In the genomic region with DNA sequence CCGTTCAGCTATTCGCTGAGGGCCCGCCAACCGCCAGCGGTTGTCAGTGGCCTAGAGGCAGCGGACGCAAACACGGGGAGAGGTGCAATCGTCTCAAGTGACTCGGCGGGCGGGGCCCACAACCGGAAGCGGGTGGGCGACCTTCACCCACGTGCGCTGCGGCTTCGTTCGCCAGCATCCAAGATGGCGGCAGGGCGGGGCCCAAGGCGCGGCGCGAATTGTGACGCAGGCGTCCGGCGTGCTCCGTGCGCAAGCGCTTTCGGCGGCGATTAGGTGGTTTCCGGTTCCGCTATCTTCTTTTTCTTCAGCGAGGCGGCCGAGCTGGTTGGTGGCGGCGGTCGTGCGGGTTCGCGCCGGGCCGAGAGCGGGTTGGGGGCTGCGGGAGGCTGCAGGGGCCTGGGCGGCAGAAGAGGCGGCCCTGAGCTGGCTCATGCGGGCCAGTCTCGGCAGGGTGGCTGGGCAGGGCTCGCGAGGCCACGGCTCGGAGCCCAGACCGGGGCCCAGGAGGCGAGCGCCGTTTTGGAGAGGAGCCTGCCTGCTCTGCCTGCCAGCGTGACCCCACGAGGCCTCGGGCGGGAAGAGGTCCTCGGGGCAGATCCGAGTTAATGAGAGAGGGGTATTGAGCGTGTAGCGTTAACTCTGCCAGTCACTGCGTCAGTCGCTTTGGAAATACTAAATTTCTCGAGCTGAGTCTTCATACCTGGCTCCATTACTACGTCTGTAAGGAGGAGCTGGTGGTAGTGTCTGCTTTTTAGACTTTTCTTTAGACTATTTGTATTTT, we compare ENCODE assay signal across 1 cellular context.
TF ChIP-seq lines count a peak whose summit lies in the region.

UBA52 (plus strand) TSS at position 294 of the 781 bp plus-strand sequence. CDS start 1,444 bp downstream, outside the sequence.

TF ChIP-seq in WTC11, 78 proteins besides CTCF, POLR2A, EP300 and RAD21 (continued from another document):
- TF ChIP-seq ZNF532 (CRISPR knock-in tag; IDR thresholded peaks at IDR 0.05; ENCODE audit: borderline replicate concordance) (0 out of 2 replicates have a peak, but pooled peaks have one; percentile 9), MYBL2 (CRISPR knock-in tag; IDR thresholded peaks at IDR 0.05) (peak; percentile 82; the same call in 1 of the 2 replicates), E2F4 (CRISPR knock-in tag; IDR thresholded peaks at IDR 0.05; ENCODE audit: borderline replicate concordance, low read depth) (no peak), CREB1 (CRISPR knock-in tag; IDR thresholded peaks at IDR 0.05) (0 out of 2 replicates have a peak, but pooled peaks have one; percentile 76), TCF7 (CRISPR knock-in tag; IDR thresholded peaks at IDR 0.05; ENCODE audit: low read depth) (no peak), HMGA2 (CRISPR knock-in tag; IDR thresholded peaks at IDR 0.05) (no peak), FOXP1 (CRISPR knock-in tag; IDR thresholded peaks at IDR 0.05; ENCODE audit: borderline replicate concordance) (peak; percentile 27; the same call in 1 of the 2 replicates), EMX1 (CRISPR knock-in tag; IDR thresholded peaks at IDR 0.05) (0 out of 2 replicates have a peak, but pooled peaks have one; percentile 54), ZBTB21 (CRISPR knock-in tag; IDR thresholded peaks at IDR 0.05; ENCODE audit: borderline replicate concordance) (peak; percentile 98), FOXK1 (CRISPR knock-in tag; IDR thresholded peaks at IDR 0.05) (peak; percentile 92), JUN (CRISPR knock-in tag; IDR thresholded peaks at IDR 0.05) (0 out of 2 replicates have a peak, but pooled peaks have one; percentile 57), ETV6 (CRISPR knock-in tag; IDR thresholded peaks at IDR 0.05) (peak; percentile 84; the same call in 1 of the 2 replicates), SOX15 (CRISPR knock-in tag; IDR thresholded peaks at IDR 0.05) (no peak), ATF1 (CRISPR knock-in tag; IDR thresholded peaks at IDR 0.05) (peak; percentile 34; the same call in 1 of the 2 replicates), TEAD4 (CRISPR knock-in tag; IDR thresholded peaks at IDR 0.05) (no peak), GABPB1 (CRISPR knock-in tag; IDR thresholded peaks at IDR 0.05) (peak; percentile 92), CREM (CRISPR knock-in tag; IDR thresholded peaks at IDR 0.05) (peak; percentile 95)
- TF ChIP-seq, protein P1, sequence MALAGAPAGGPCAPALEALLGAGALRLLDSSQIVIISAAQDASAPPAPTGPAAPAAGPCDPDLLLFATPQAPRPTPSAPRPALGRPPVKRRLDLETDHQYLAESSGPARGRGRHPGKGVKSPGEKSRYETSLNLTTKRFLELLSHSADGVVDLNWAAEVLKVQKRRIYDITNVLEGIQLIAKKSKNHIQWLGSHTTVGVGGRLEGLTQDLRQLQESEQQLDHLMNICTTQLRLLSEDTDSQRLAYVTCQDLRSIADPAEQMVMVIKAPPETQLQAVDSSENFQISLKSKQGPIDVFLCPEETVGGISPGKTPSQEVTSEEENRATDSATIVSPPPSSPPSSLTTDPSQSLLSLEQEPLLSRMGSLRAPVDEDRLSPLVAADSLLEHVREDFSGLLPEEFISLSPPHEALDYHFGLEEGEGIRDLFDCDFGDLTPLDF (CRISPR knock-in tag; IDR thresholded peaks at IDR 0.05) = peak; percentile 82; the same call in 1 of the 2 replicates
- TF ChIP-seq, protein P2, sequence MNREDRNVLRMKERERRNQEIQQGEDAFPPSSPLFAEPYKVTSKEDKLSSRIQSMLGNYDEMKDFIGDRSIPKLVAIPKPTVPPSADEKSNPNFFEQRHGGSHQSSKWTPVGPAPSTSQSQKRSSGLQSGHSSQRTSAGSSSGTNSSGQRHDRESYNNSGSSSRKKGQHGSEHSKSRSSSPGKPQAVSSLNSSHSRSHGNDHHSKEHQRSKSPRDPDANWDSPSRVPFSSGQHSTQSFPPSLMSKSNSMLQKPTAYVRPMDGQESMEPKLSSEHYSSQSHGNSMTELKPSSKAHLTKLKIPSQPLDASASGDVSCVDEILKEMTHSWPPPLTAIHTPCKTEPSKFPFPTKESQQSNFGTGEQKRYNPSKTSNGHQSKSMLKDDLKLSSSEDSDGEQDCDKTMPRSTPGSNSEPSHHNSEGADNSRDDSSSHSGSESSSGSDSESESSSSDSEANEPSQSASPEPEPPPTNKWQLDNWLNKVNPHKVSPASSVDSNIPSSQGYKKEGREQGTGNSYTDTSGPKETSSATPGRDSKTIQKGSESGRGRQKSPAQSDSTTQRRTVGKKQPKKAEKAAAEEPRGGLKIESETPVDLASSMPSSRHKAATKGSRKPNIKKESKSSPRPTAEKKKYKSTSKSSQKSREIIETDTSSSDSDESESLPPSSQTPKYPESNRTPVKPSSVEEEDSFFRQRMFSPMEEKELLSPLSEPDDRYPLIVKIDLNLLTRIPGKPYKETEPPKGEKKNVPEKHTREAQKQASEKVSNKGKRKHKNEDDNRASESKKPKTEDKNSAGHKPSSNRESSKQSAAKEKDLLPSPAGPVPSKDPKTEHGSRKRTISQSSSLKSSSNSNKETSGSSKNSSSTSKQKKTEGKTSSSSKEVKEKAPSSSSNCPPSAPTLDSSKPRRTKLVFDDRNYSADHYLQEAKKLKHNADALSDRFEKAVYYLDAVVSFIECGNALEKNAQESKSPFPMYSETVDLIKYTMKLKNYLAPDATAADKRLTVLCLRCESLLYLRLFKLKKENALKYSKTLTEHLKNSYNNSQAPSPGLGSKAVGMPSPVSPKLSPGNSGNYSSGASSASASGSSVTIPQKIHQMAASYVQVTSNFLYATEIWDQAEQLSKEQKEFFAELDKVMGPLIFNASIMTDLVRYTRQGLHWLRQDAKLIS (CRISPR knock-in tag; IDR thresholded peaks at IDR 0.05; ENCODE audit: borderline replicate concordance) = 0 out of 2 replicates have a peak, but pooled peaks have one; percentile 40
- TF ChIP-seq, protein P3, sequence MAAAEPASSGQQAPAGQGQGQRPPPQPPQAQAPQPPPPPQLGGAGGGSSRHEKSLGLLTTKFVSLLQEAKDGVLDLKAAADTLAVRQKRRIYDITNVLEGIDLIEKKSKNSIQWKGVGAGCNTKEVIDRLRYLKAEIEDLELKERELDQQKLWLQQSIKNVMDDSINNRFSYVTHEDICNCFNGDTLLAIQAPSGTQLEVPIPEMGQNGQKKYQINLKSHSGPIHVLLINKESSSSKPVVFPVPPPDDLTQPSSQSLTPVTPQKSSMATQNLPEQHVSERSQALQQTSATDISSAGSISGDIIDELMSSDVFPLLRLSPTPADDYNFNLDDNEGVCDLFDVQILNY (CRISPR knock-in tag; IDR thresholded peaks at IDR 0.05) = peak; percentile 94
- TF ChIP-seq, protein P4, sequence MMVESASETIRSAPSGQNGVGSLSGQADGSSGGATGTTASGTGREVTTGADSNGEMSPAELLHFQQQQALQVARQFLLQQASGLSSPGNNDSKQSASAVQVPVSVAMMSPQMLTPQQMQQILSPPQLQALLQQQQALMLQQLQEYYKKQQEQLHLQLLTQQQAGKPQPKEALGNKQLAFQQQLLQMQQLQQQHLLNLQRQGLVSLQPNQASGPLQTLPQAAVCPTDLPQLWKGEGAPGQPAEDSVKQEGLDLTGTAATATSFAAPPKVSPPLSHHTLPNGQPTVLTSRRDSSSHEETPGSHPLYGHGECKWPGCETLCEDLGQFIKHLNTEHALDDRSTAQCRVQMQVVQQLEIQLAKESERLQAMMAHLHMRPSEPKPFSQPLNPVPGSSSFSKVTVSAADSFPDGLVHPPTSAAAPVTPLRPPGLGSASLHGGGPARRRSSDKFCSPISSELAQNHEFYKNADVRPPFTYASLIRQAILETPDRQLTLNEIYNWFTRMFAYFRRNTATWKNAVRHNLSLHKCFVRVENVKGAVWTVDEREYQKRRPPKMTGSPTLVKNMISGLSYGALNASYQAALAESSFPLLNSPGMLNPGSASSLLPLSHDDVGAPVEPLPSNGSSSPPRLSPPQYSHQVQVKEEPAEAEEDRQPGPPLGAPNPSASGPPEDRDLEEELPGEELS (CRISPR knock-in tag; IDR thresholded peaks at IDR 0.05) = peak; percentile 10; the same call in 1 of the 2 replicates
- TF ChIP-seq, protein P5, sequence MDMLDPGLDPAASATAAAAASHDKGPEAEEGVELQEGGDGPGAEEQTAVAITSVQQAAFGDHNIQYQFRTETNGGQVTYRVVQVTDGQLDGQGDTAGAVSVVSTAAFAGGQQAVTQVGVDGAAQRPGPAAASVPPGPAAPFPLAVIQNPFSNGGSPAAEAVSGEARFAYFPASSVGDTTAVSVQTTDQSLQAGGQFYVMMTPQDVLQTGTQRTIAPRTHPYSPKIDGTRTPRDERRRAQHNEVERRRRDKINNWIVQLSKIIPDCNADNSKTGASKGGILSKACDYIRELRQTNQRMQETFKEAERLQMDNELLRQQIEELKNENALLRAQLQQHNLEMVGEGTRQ (CRISPR knock-in tag; IDR thresholded peaks at IDR 0.05) = peak; percentile 97
- TF ChIP-seq, protein P6, sequence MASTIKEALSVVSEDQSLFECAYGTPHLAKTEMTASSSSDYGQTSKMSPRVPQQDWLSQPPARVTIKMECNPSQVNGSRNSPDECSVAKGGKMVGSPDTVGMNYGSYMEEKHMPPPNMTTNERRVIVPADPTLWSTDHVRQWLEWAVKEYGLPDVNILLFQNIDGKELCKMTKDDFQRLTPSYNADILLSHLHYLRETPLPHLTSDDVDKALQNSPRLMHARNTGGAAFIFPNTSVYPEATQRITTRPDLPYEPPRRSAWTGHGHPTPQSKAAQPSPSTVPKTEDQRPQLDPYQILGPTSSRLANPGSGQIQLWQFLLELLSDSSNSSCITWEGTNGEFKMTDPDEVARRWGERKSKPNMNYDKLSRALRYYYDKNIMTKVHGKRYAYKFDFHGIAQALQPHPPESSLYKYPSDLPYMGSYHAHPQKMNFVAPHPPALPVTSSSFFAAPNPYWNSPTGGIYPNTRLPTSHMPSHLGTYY (CRISPR knock-in tag; IDR thresholded peaks at IDR 0.05) = peak; percentile 46; the same call in 1 of the 2 replicates
- TF ChIP-seq, protein P7, sequence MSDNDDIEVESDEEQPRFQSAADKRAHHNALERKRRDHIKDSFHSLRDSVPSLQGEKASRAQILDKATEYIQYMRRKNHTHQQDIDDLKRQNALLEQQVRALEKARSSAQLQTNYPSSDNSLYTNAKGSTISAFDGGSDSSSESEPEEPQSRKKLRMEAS (CRISPR knock-in tag; IDR thresholded peaks at IDR 0.05) = peak; percentile 99
- TF ChIP-seq, protein P8, sequence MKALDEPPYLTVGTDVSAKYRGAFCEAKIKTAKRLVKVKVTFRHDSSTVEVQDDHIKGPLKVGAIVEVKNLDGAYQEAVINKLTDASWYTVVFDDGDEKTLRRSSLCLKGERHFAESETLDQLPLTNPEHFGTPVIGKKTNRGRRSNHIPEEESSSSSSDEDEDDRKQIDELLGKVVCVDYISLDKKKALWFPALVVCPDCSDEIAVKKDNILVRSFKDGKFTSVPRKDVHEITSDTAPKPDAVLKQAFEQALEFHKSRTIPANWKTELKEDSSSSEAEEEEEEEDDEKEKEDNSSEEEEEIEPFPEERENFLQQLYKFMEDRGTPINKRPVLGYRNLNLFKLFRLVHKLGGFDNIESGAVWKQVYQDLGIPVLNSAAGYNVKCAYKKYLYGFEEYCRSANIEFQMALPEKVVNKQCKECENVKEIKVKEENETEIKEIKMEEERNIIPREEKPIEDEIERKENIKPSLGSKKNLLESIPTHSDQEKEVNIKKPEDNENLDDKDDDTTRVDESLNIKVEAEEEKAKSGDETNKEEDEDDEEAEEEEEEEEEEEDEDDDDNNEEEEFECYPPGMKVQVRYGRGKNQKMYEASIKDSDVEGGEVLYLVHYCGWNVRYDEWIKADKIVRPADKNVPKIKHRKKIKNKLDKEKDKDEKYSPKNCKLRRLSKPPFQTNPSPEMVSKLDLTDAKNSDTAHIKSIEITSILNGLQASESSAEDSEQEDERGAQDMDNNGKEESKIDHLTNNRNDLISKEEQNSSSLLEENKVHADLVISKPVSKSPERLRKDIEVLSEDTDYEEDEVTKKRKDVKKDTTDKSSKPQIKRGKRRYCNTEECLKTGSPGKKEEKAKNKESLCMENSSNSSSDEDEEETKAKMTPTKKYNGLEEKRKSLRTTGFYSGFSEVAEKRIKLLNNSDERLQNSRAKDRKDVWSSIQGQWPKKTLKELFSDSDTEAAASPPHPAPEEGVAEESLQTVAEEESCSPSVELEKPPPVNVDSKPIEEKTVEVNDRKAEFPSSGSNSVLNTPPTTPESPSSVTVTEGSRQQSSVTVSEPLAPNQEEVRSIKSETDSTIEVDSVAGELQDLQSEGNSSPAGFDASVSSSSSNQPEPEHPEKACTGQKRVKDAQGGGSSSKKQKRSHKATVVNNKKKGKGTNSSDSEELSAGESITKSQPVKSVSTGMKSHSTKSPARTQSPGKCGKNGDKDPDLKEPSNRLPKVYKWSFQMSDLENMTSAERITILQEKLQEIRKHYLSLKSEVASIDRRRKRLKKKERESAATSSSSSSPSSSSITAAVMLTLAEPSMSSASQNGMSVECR (CRISPR knock-in tag; IDR thresholded peaks at IDR 0.05; ENCODE audit: borderline replicate concordance) = peak; percentile 83; the same call in 1 of the 2 replicates
